In the genomic region with DNA sequence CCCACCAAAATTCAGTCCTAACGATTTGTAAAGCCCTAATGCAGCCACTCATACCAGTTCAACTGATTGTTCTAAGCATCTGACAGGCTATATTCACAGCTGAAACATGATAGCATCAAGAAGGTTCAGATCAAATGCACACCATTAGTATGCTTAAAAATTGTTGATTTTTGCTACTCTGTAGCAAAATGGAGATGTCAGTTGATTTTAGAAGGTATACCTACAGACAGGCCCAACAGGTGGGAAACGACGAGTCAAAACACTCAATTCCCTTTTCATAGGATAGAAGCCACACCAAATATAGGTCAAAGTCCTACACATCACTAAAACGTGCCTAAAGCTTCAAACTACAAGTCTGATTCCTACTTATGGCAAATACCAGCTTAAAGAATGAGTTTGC, we compare ENCODE assay signal across 14 cellular contexts. TPM values are rescaled to one million over a fixed set of nuclear protein-coding genes. Genes with fewer than 3 reads are reported as not detected.
A peak's percentile ranks its signal among the peaks of the same experiment; 100 is the strongest.
DNase-seq lines count a peak whose midpoint lies in the region; ATAC-seq and TF ChIP-seq lines count a peak whose summit lies in the region.
"Had no signal": no experiment of that assay in that cellular context is flagged by ENCODE, and none has a peak within 500 bp of the region (broad histone marks: within the 10 kb centered on the region; RNA-seq: fewer than 3 reads in every experiment).

No MANE protein-coding gene starts in this region.

- POLR2A ChIA-PET in CD4-positive, alpha-beta T cell (lab: Charles Lee), result interaction anchor here (1.1 kb wide), 1 partner anchor 16 kb away, joined by 7 read pairs; no protein-coding TSS in a partner anchor

- H3K27me3 ChIP-seq in CD4-positive, alpha-beta T cell (ENCODE audit: control insufficient read depth, insufficient read depth, low read length), result no peaks in the 10 kb centered on the region
- H3K27me3 ChIP-seq in MG63, result no peaks in the 10 kb centered on the region

- no peak for ATAC-seq in CD4-positive, alpha-beta T cell (ENCODE audit: poor library complexity)
- no peak for ATAC-seq in GM19351 (IDR thresholded peaks at IDR 0.05; ENCODE audit: unreplicated experiment)

- CTCF ChIA-PET in CD4-positive, alpha-beta T cell (lab: Charles Lee), result interaction anchor here (1.0 kb wide), 1 partner anchor 16 kb away, joined by 3 read pairs; no protein-coding TSS in a partner anchor

- no peaks in the 10 kb centered on the region for H3K27me3 Mint-ChIP-seq in CD4-positive, alpha-beta T cell
- H3K27me3 Mint-ChIP-seq in HFFc6 (ENCODE audit: insufficient read depth), result peaks cover 5% of the 10 kb centered on the region; the same call in 1 of the 2 replicates
- no peaks in the 10 kb centered on the region for H3K27me3 Mint-ChIP-seq in activated naive CD8-positive, alpha-beta T cell treated with anti-CD3 and anti-CD28 coated beads for 36 hours
- peaks cover 4% of the 10 kb centered on the region for H3K27me3 Mint-ChIP-seq in nephron progenitor cell (ENCODE audit: low read depth, poor library complexity)

- TF ChIP-seq CTCF in CD4-positive, alpha-beta T cell (IDR thresholded peaks at IDR 0.05), result no peak
- TF ChIP-seq CTCF in HFFc6 (IDR thresholded peaks at IDR 0.05), result no peak
- TF ChIP-seq CTCF in nephron progenitor cell (IDR thresholded peaks at IDR 0.05), result no peak

- H3K36me3 Mint-ChIP-seq in CD4-positive, alpha-beta T cell (ENCODE audit: low read depth), result peaks cover 100% of the 10 kb centered on the region
- H3K36me3 Mint-ChIP-seq in HFFc6 (ENCODE audit: low read depth) (peaks cover 96% of the 10 kb centered on the region), nephron progenitor cell (ENCODE audit: low read depth) (peaks cover 100% of the 10 kb centered on the region)
- peaks cover 87% of the 10 kb centered on the region for H3K36me3 Mint-ChIP-seq in activated naive CD8-positive, alpha-beta T cell treated with anti-CD3 and anti-CD28 coated beads for 36 hours

- H3K4me3 Mint-ChIP-seq in CD4-positive, alpha-beta T cell, result peak overlapping the region; percentile 55
- H3K4me3 Mint-ChIP-seq in HFFc6 (peak overlapping the region; percentile 49), nephron progenitor cell (peak overlapping the region; percentile 61)
- peak overlapping the region; percentile 53 for H3K4me3 Mint-ChIP-seq in activated naive CD8-positive, alpha-beta T cell treated with anti-CD3 and anti-CD28 coated beads for 36 hours

- DNase-seq in CD4-positive, alpha-beta T cell, result no peak
- DNase-seq in HFFc6 (no peak), nephron progenitor cell (no peak), MG63 (no peak), D341Med (ENCODE audit: low spot score) (no peak), NCI-H748 treated with DMSO at 0.1 percent for 48 hours (lab: John Stamatoyannopoulos, UW) (no peak)
- DNase-seq in activated naive CD8-positive, alpha-beta T cell treated with anti-CD3 and anti-CD28 coated beads for 36 hours, result no peak
- DNase-seq: HCEC 1CT, NCI-H1436, NCI-H446, small intestine had no signal

- intact Hi-C loops in CD4-positive, alpha-beta T cell (cut with DNase I, micrococcal nuclease), result no loop called here

- H3K9me3 ChIP-seq in CD4-positive, alpha-beta T cell (ENCODE audit: control insufficient read depth, low read length), result no peaks in the 10 kb centered on the region
- H3K9me3 ChIP-seq in MG63, result no peaks in the 10 kb centered on the region

- peak overlapping the region; percentile 97 for H3K27ac Mint-ChIP-seq in CD4-positive, alpha-beta T cell
- peak overlapping the region; percentile 46 for H3K27ac Mint-ChIP-seq in HFFc6
- H3K27ac Mint-ChIP-seq in activated naive CD8-positive, alpha-beta T cell treated with anti-CD3 and anti-CD28 coated beads for 36 hours, result peak overlapping the region; percentile 46
- H3K27ac Mint-ChIP-seq in nephron progenitor cell, result peak overlapping the region; percentile 85

- no peak overlapping the region for H3K4me3 ChIP-seq in MG63
- H3K4me3 ChIP-seq: SK-N-MC had no signal

- H3K36me3 ChIP-seq in MG63, result peaks cover 100% of the 10 kb centered on the region

- no peaks in the 10 kb centered on the region for H3K9me3 Mint-ChIP-seq in CD4-positive, alpha-beta T cell
- H3K9me3 Mint-ChIP-seq in HFFc6 (no peaks in the 10 kb centered on the region; the same call in 1 of the 2 replicates), nephron progenitor cell (no peaks in the 10 kb centered on the region)
- H3K9me3 Mint-ChIP-seq in activated naive CD8-positive, alpha-beta T cell treated with anti-CD3 and anti-CD28 coated beads for 36 hours, result no peaks in the 10 kb centered on the region

- H3K27ac ChIP-seq in CD4-positive, alpha-beta T cell (ENCODE audit: low read depth, low read length), result no peak overlapping the region
- H3K27ac ChIP-seq: C4-2B had no signal

- peaks cover 100% of the 10 kb centered on the region for H3K4me1 Mint-ChIP-seq in CD4-positive, alpha-beta T cell (ENCODE audit: low read depth)
- H3K4me1 Mint-ChIP-seq in HFFc6 (ENCODE audit: low read depth) (peaks cover 87% of the 10 kb centered on the region), nephron progenitor cell (peaks cover 94% of the 10 kb centered on the region)
- peaks cover 89% of the 10 kb centered on the region for H3K4me1 Mint-ChIP-seq in activated naive CD8-positive, alpha-beta T cell treated with anti-CD3 and anti-CD28 coated beads for 36 hours

RNA-seq across cellular contexts. Expression of gene SFPQ, which starts 6.7 kb away (rescaled TPM):
- total RNA-seq in CD4-positive, alpha-beta T cell, result 100 to 1,000 TPM; 766 to 767 TPM
- total RNA-seq in HFFc6 (2021; fragmentation: NEBNext Ultra II Directional; extraction: Animal tissue kit (Norgen Biotek cat#: 25700)), result 100 to 1,000 TPM; 144 to 254 (median 222) TPM
- total RNA-seq in activated naive CD8-positive, alpha-beta T cell treated with anti-CD3 and anti-CD28 coated beads for 36 hours, result 100 to 1,000 TPM; 423 to 440 TPM
- total RNA-seq in MG63 (2014; rRNA removed; shearing (Covaris generic); ENCODE audit: low replicate concordance), result 232 and 410 TPM in 2 replicates

Comparison
In these comparisons a context has a peak if more than half of its experiments do, and no peak if none do; other contexts are left out.
1. H3K27ac Mint-ChIP-seq: peak in every context shown above with its lines; median percentile 97 in CD4-positive, alpha-beta T cell; 85 in nephron progenitor cell; 46 in HFFc6; 46 in activated naive CD8-positive, alpha-beta T cell treated with anti-CD3 and anti-CD28 coated beads for 36 hours.